In the genomic region with DNA sequence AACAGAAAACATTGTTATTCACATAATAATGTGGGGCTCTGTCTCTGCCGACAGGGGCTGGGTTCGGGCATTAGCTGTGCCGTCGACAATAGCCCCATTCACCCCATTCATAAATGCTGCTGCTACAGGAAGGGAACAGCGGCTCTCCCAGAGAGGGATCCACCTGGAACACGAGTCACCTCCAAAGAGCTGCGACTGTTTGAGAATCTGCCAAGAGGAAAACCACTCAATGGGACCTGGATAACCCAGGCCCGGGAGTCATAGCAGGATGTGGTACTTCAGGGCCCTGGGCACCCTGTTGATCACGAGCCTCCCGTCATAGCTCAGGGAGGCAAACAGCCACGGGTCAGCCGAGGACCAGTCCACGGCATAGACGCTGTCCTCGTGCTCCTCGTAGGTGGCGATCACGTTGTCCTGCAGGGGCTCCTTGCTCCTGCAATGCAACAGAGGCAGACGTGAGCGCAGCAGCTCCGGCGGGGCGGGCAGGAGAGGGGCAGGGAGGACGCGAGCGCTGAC, we compare ENCODE assay signal across 20 cellular contexts.
DNase-seq lines count a peak whose midpoint lies in the region; ATAC-seq and TF ChIP-seq lines count a peak whose summit lies in the region.
"Had no signal": no experiment of that assay in that cellular context is flagged by ENCODE, and none has a peak within 500 bp of the region (broad histone marks: within the 10 kb centered on the region; RNA-seq: fewer than 3 reads in every experiment).

No MANE protein-coding gene starts in this region.

- 0 out of 2 replicates have a peak, but pooled peaks cover 2% of the 10 kb centered on the region for H3K36me3 ChIP-seq in Panc1 (ENCODE audit: control insufficient read depth, insufficient read depth, low read length)
- H3K36me3 ChIP-seq in upper lobe of right lung = peaks cover 12% of the 10 kb centered on the region
- H3K36me3 ChIP-seq: SJSA1 had no signal

- in situ Hi-C loops in Panc1 (cut with HindIII; ENCODE audit: low pct_unique_long_range_greater_than_20kb, low sequenced_read_pairs) = no loop called here

- TF ChIP-seq CTCF in Panc1 (IDR thresholded peaks at IDR 0.05) (no peak), upper lobe of right lung (IDR thresholded peaks at IDR 0.05) (no peak)

- DNase-seq in DMS53 (lab: John Stamatoyannopoulos, UW) = peak; percentile 7
- no peak for DNase-seq in DMS53 treated with DMSO at 0.1 percent for 48 hours (lab: John Stamatoyannopoulos, UW; ENCODE audit: unreplicated experiment)
- DNase-seq in Panc1 (ENCODE audit: low read depth, low spot score) = no peak
- DNase-seq in glomerular visceral epithelial cell (ENCODE audit: extremely low spot score) = peak; percentile 34
- peak; percentile 50 for DNase-seq in renal cortical epithelial cell (ENCODE audit: low read depth)
- no peak for DNase-seq in NCI-H146 (lab: John Stamatoyannopoulos, UW)
- no peak for DNase-seq in upper lobe of right lung
- DNase-seq: activated CD4-positive, alpha-beta T cell treated with anti-CD3 and anti-CD28 coated beads, Interleukin-2, amount 10 ng/mL, durations not matched to agents 7 days and 5 days; body of pancreas; HFFc6; left ventricle myocardium inferior; NCI-H1105; NCI-H226; T1000; testis had no signal

- ATAC-seq in Panc1 (peak; percentile 59), GM18867 (IDR thresholded peaks at IDR 0.05; ENCODE audit: unreplicated experiment) (no peak), upper lobe of right lung (no peak)
- ATAC-seq: body of pancreas had no signal

- H3K4me3 ChIP-seq in Panc1 (ENCODE audit: low read depth in 2 of 2, low read length in 2 of 2) = no peak overlapping the region
- no peak overlapping the region for H3K4me3 ChIP-seq in upper lobe of right lung
- H3K4me3 ChIP-seq: body of pancreas, left ventricle myocardium inferior, right atrium auricular region, SJSA1, testis had no signal

- POLR2A ChIA-PET in Panc1 (lab: Charles Lee) = no interaction called here

- BruUV-seq in Panc1 (replicated peaks; lab: Mats Ljungman, UMichigan) = no TSS peak

- CTCF ChIA-PET in Panc1 (lab: Charles Lee) = no interaction called here

- H3K27ac ChIP-seq in Panc1 (ENCODE audit: low read length) = no peak overlapping the region
- H3K27ac ChIP-seq in upper lobe of right lung = no peak overlapping the region
- H3K27ac ChIP-seq: 22Rv1, body of pancreas, KMS-11, left ventricle myocardium inferior, right atrium auricular region, SJSA1, testis had no signal

- H3K27me3 ChIP-seq in Panc1 (ENCODE audit: control insufficient read depth, insufficient read depth, low read length) = no peaks in the 10 kb centered on the region
- H3K27me3 ChIP-seq in upper lobe of right lung = no peaks in the 10 kb centered on the region
- H3K27me3 ChIP-seq: body of pancreas, right atrium auricular region, SJSA1, testis had no signal

- H3K9me3 ChIP-seq in Panc1 (ENCODE audit: control insufficient read depth, insufficient read depth, low read depth, low read length) = no peaks in the 10 kb centered on the region
- H3K9me3 ChIP-seq in upper lobe of right lung = no peaks in the 10 kb centered on the region
- H3K9me3 ChIP-seq: body of pancreas, left ventricle myocardium inferior, right atrium auricular region, SJSA1, testis had no signal

- no peaks in the 10 kb centered on the region for H3K4me1 ChIP-seq in Panc1 (ENCODE audit: control insufficient read depth, insufficient read depth, low read length)
- no peaks in the 10 kb centered on the region for H3K4me1 ChIP-seq in upper lobe of right lung
- H3K4me1 ChIP-seq: body of pancreas, left ventricle myocardium inferior, right atrium auricular region, SJSA1, testis had no signal

- intact Hi-C loops in Panc1 (cut with micrococcal nuclease; ENCODE audit: unreplicated experiment) = no loop called here
- intact Hi-C loops in upper lobe of right lung (cut with DNase I) = no loop called here

Comparison
In these comparisons a context has a peak if more than half of its experiments do, and no peak if none do; other contexts are left out.
1. DNase-seq: peak in DMS53 (single experiment), glomerular visceral epithelial cell (single experiment) and renal cortical epithelial cell (single experiment); none in DMS53 treated with DMSO at 0.1 percent for 48 hours (single experiment), Panc1 (single experiment), NCI-H146 (single experiment) and upper lobe of right lung (single experiment).